Comparison of ENCODE assay signal across 9 cellular contexts in the genomic region with DNA sequence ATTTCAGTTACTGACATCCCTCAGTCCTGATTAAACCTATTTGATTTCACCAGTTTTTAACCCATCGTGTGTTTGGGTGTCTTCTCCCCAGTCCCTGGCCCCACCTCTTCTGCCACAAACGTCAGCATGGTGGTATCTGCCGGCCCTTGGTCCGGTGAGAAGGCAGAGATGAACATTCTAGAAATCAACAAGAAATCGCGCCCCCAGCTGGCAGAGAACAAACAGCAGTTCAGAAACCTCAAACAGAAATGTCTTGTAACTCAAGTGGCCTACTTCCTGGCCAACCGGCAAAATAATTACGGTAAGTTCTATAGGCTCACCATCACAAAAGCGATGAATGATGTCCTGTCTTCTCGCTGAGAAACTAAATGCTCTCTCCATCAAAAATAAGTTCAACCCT. TPM values are rescaled to one million over a fixed set of nuclear protein-coding genes. Genes with fewer than 3 reads are reported as not detected.
DNase-seq lines count a peak whose midpoint lies in the region; ATAC-seq and TF ChIP-seq lines count a peak whose summit lies in the region.
"Had no signal": no experiment of that assay in that cellular context is flagged by ENCODE, and none has a peak within 500 bp of the region (broad histone marks: within the 10 kb centered on the region; RNA-seq: fewer than 3 reads in every experiment).

No MANE protein-coding gene starts in this region.

- no TSS peak for BruUV-seq in Calu3 (replicated peaks; lab: Mats Ljungman, UMichigan)

- no peaks in the 10 kb centered on the region for H3K79me1 ChIP-seq in mesenchymal stem cell (replicated peaks; ENCODE audit: low read length, poor library complexity, severe bottlenecking)

- H2AK5ac ChIP-seq in mesenchymal stem cell (ENCODE audit: low read length, severe bottlenecking) = no peak overlapping the region

- H3K14ac ChIP-seq in mesenchymal stem cell (ENCODE audit: low read length in 2 of 2) = no peak overlapping the region

- DNase-seq in COLO668 (lab: John Stamatoyannopoulos, UW; ENCODE audit: unreplicated experiment) = peak; percentile 25
- peak; percentile 81 for DNase-seq in GM23338 (ENCODE audit: low spot score)
- DNase-seq in activated naive CD4-positive, alpha-beta T cell treated with anti-CD3 and anti-CD28 coated beads, Interleukin-2, amount 10 ng/mL, durations not matched to agents 7 days and 5 days = peak; percentile 47
- peak; percentile 67 for DNase-seq in mesenchymal stem cell
- DNase-seq in Calu3 = no peak
- no peak for DNase-seq in ovary
- no peak for DNase-seq in sciatic nerve (ENCODE audit: low spot score)
- DNase-seq: colonic mucosa had no signal

- no peak overlapping the region for H3K4me3 ChIP-seq in GM23338
- H3K4me3 ChIP-seq in mesenchymal stem cell (ENCODE audit: insufficient read depth in 1 of 2, low read depth in 1 of 2, low read length in 2 of 2) = no peak overlapping the region
- H3K4me3 ChIP-seq in ovary = no peak overlapping the region
- H3K4me3 ChIP-seq: colonic mucosa had no signal

- H3K23ac ChIP-seq in mesenchymal stem cell (ENCODE audit: low read length in 2 of 2) = no peak overlapping the region

- H2BK15ac ChIP-seq in mesenchymal stem cell (ENCODE audit: low read depth, poor library complexity, severe bottlenecking) = no peak overlapping the region

- no peak for TF ChIP-seq EP300 in ovary (IDR thresholded peaks at IDR 0.05)

- H3K4me1 Mint-ChIP-seq in GM23338 = peaks cover 40% of the 10 kb centered on the region
- H3K4me1 Mint-ChIP-seq in activated naive CD4-positive, alpha-beta T cell treated with anti-CD3 and anti-CD28 coated beads, Interleukin-2, amount 10 ng/mL, durations not matched to agents 7 days and 5 days = no peaks in the 10 kb centered on the region
- H3K4me1 Mint-ChIP-seq in Calu3 (ENCODE audit: low read depth, unreplicated experiment) = peaks cover 11% of the 10 kb centered on the region

- H3K9me3 Mint-ChIP-seq in GM23338 (no peaks in the 10 kb centered on the region), Calu3 (ENCODE audit: low read depth, unreplicated experiment) (no peaks in the 10 kb centered on the region)
- no peaks in the 10 kb centered on the region for H3K9me3 Mint-ChIP-seq in activated naive CD4-positive, alpha-beta T cell treated with anti-CD3 and anti-CD28 coated beads, Interleukin-2, amount 10 ng/mL, durations not matched to agents 7 days and 5 days

- no peak overlapping the region for H3K27ac ChIP-seq in GM23338 (ENCODE audit: low read depth)
- H3K27ac ChIP-seq in mesenchymal stem cell (ENCODE audit: low read length, poor library complexity, severe bottlenecking) = no peak overlapping the region
- H3K27ac ChIP-seq in ovary = no peak overlapping the region
- H3K27ac ChIP-seq: colonic mucosa had no signal

- H2AFZ ChIP-seq in GM23338 (no peak overlapping the region), mesenchymal stem cell (ENCODE audit: low read depth, low read length) (no peak overlapping the region)

- no peak overlapping the region for H2BK120ac ChIP-seq in mesenchymal stem cell (ENCODE audit: low read depth, low read length)

- H3F3A ChIP-seq in GM23338 (replicated peaks; ENCODE audit: low read depth) = no peaks in the 10 kb centered on the region

- H3K4ac ChIP-seq in mesenchymal stem cell (ENCODE audit: low read depth in 1 of 2, low read length in 2 of 2) = no peak overlapping the region

- H2BK5ac ChIP-seq in mesenchymal stem cell (ENCODE audit: low read depth, low read length, poor library complexity, severe bottlenecking) = no peak overlapping the region

- no peak overlapping the region for H4K8ac ChIP-seq in mesenchymal stem cell (ENCODE audit: low read length)

- no peaks in the 10 kb centered on the region; the same call in 1 of the 2 replicates for H3K9me2 ChIP-seq in GM23338 (ENCODE audit: insufficient read depth)

- H3K9ac ChIP-seq in mesenchymal stem cell (ENCODE audit: low read length) = no peak overlapping the region

- intact Hi-C loops in Calu3 (cut with micrococcal nuclease; ENCODE audit: unreplicated experiment) (no loop called here), ovary (cut with DNase I) (no loop called here), sciatic nerve (cut with DNase I) (no loop called here)

- CTCF ChIA-PET in activated naive CD4-positive, alpha-beta T cell treated with anti-CD3 and anti-CD28 coated beads, Interleukin-2, amount 10 ng/mL, durations not matched to agents 7 days and 5 days (lab: Charles Lee) = interaction anchor here (0.7 to 2.3 kb wide), 3 partner anchors 9 to 251 kb away, joined by 3 to 5 read pairs (median 4); no protein-coding TSS in a partner anchor
- CTCF ChIA-PET in Calu3 (lab: Charles Lee) = no interaction called here

- H3K36me3 Mint-ChIP-seq in GM23338 (ENCODE audit: low read depth) (peaks cover 2% of the 10 kb centered on the region; the same call in 2 of the 3 replicates), Calu3 (ENCODE audit: insufficient read depth, unreplicated experiment) (no peaks in the 10 kb centered on the region)
- H3K36me3 Mint-ChIP-seq in activated naive CD4-positive, alpha-beta T cell treated with anti-CD3 and anti-CD28 coated beads, Interleukin-2, amount 10 ng/mL, durations not matched to agents 7 days and 5 days = no peaks in the 10 kb centered on the region

- H4K91ac ChIP-seq in mesenchymal stem cell (ENCODE audit: low read length) = no peak overlapping the region

- no peaks in the 10 kb centered on the region for H3K9me3 ChIP-seq in mesenchymal stem cell (ENCODE audit: control insufficient read depth, low read length)
- H3K9me3 ChIP-seq in ovary = no peaks in the 10 kb centered on the region
- H3K9me3 ChIP-seq: colonic mucosa had no signal

- H3K27me3 ChIP-seq in GM23338 (ENCODE audit: insufficient read depth) (no peaks in the 10 kb centered on the region), mesenchymal stem cell (ENCODE audit: control insufficient read depth in 1 of 2, insufficient read depth in 1 of 2, low read length in 2 of 2) (no peaks in the 10 kb centered on the region), ovary (no peaks in the 10 kb centered on the region)
- H3K27me3 ChIP-seq: colonic mucosa had no signal

- H2BK12ac ChIP-seq in mesenchymal stem cell (ENCODE audit: low read length in 2 of 2) = no peak overlapping the region

- H3K27ac Mint-ChIP-seq in GM23338 = 0 out of 2 replicates have a peak overlapping the region, but pooled peaks have one; percentile 25
- no peak overlapping the region for H3K27ac Mint-ChIP-seq in activated naive CD4-positive, alpha-beta T cell treated with anti-CD3 and anti-CD28 coated beads, Interleukin-2, amount 10 ng/mL, durations not matched to agents 7 days and 5 days
- no peak overlapping the region for H3K27ac Mint-ChIP-seq in Calu3 (ENCODE audit: unreplicated experiment)

- TF ChIP-seq CTCF in GM23338 (conservative IDR thresholded peaks at IDR 0.05; ENCODE audit: low read depth in 2 of 2) (peak; percentile 69 to 72), Calu3 (IDR thresholded peaks at IDR 0.05; ENCODE audit: unreplicated experiment) (no peak), ovary (IDR thresholded peaks at IDR 0.05) (no peak)

- H3K4me3 Mint-ChIP-seq in GM23338 = no peak overlapping the region
- H3K4me3 Mint-ChIP-seq in activated naive CD4-positive, alpha-beta T cell treated with anti-CD3 and anti-CD28 coated beads, Interleukin-2, amount 10 ng/mL, durations not matched to agents 7 days and 5 days = no peak overlapping the region
- no peak overlapping the region for H3K4me3 Mint-ChIP-seq in Calu3 (ENCODE audit: low read depth, unreplicated experiment)

- no peaks in the 10 kb centered on the region for H3K79me2 ChIP-seq in GM23338 (replicated peaks; ENCODE audit: insufficient read depth)

- no peak for ATAC-seq in GM23338
- ATAC-seq in HG03135 (IDR thresholded peaks at IDR 0.05; ENCODE audit: unreplicated experiment) = no peak
- ATAC-seq in sciatic nerve = no peak

- H3K27me3 Mint-ChIP-seq in GM23338 (ENCODE audit: insufficient read depth, low read depth, poor library complexity) (peaks cover 3% of the 10 kb centered on the region), Calu3 (ENCODE audit: unreplicated experiment) (no peaks in the 10 kb centered on the region)
- no peaks in the 10 kb centered on the region for H3K27me3 Mint-ChIP-seq in activated naive CD4-positive, alpha-beta T cell treated with anti-CD3 and anti-CD28 coated beads, Interleukin-2, amount 10 ng/mL, durations not matched to agents 7 days and 5 days

- H3K18ac ChIP-seq in mesenchymal stem cell (ENCODE audit: low read depth in 1 of 2, low read length in 2 of 2) = no peak overlapping the region

- 0 out of 2 replicates have a peak overlapping the region, but pooled peaks have one; percentile 42 for H3K4me2 ChIP-seq in GM23338
- H3K4me2 ChIP-seq in mesenchymal stem cell (ENCODE audit: low read length, poor library complexity, severe bottlenecking) = no peak overlapping the region

- H3K4me1 ChIP-seq in GM23338 (ENCODE audit: insufficient read depth) (peaks cover 19% of the 10 kb centered on the region), mesenchymal stem cell (ENCODE audit: control insufficient read depth, insufficient read depth, low read depth, low read length) (no peaks in the 10 kb centered on the region), ovary (ENCODE audit: insufficient read depth) (no peaks in the 10 kb centered on the region)
- H3K4me1 ChIP-seq: colonic mucosa had no signal

- H3K36me3 ChIP-seq in GM23338 (ENCODE audit: insufficient read depth) = no peaks in the 10 kb centered on the region
- peaks cover 0 to 19% of the 10 kb centered on the region in 2 experiments for H3K36me3 ChIP-seq in mesenchymal stem cell (ENCODE audit: control insufficient read depth in 1 of 2, insufficient read depth in 2 of 2, low read depth in 1 of 2, low read length in 2 of 2)
- no peaks in the 10 kb centered on the region for H3K36me3 ChIP-seq in ovary
- H3K36me3 ChIP-seq: colonic mucosa had no signal

- TF ChIP-seq POLR2A in ovary (IDR thresholded peaks at IDR 0.05) = no peak

- H4K20me1 ChIP-seq in GM23338 (replicated peaks; ENCODE audit: insufficient read depth) = no peaks in the 10 kb centered on the region

- 41% methylated on average over 10 of the region's 10 CpGs for WGBS in mesenchymal stem cell
- 54 to 68% (median 55%) methylated on average over 10 of the region's 10 CpGs for WGBS in ovary, 3 donors

TF ChIP-seq in GM23338, 12 proteins besides CTCF, POLR2A, EP300 and RAD21 (continues in another document):
- no peak for TF ChIP-seq EZH2 (IDR thresholded peaks at IDR 0.05; ENCODE audit: low read depth, unreplicated experiment)

RNA-seq across cellular contexts. Expression of a gene that starts 28.7 kb away (rescaled TPM):
- 17.9 and 18.1 TPM in 2 replicates for total RNA-seq in GM23338 (2014; rRNA removed; shearing (Covaris generic))
- 2.7 and 3.7 TPM in 2 replicates for polyA plus RNA-seq in GM23338 (2016; fragmentation: Nextera tagmentation; extraction: Ambion mirVana)
- polyA plus RNA-seq in mesenchymal stem cell (2013, experiment 1 of 2) = 7.9 TPM
- polyA plus RNA-seq in mesenchymal stem cell (2013, experiment 2 of 2) = 8.8 TPM
- 6.7 and 6.9 TPM in 2 replicates for total RNA-seq in Calu3 (2022)
- total RNA-seq in ovary = 1 to 10 TPM; 5.6 to 9.8 (median 8.8) TPM
- polyA plus RNA-seq in ovary = 10 to 100 TPM in 1 of 2 donors, 1 to 10 TPM in 1; 4.2 to 11.1 TPM
- total RNA-seq in sciatic nerve = 4.7 TPM

RNA-seq across cellular contexts. Expression of a gene that starts 40.6 kb away (rescaled TPM):
- 166 and 187 TPM in 2 replicates for total RNA-seq in GM23338 (2014; rRNA removed; shearing (Covaris generic))
- polyA plus RNA-seq in GM23338 (2016; fragmentation: Nextera tagmentation; extraction: Ambion mirVana) = 116 and 120 TPM in 2 replicates
- 11.5 TPM for polyA plus RNA-seq in mesenchymal stem cell (2013, experiment 1 of 2)
- polyA plus RNA-seq in mesenchymal stem cell (2013, experiment 2 of 2) = 11.6 TPM
- 0.31 and 0.93 TPM in 2 replicates for total RNA-seq in Calu3 (2022)
- 1 to 10 TPM; 1.2 to 5.3 (median 3.3) TPM for total RNA-seq in ovary
- 1 to 10 TPM; 4.1 to 9.2 TPM for polyA plus RNA-seq in ovary
- 14.6 TPM for total RNA-seq in sciatic nerve

Comparison
In these comparisons a context has a peak if more than half of its experiments do, and no peak if none do; other contexts are left out.
1. DNase-seq: peak in COLO668 (single experiment), GM23338 (single experiment), activated naive CD4-positive, alpha-beta T cell treated with anti-CD3 and anti-CD28 coated beads, Interleukin-2, amount 10 ng/mL, durations not matched to agents 7 days and 5 days (single experiment) and mesenchymal stem cell (single experiment); none in Calu3 (single experiment), ovary (0 of 5) and sciatic nerve (single experiment).
2. CTCF ChIP-seq: peak in GM23338 (2 of 2); none in Calu3 (single experiment) and ovary (0 of 3).
3. RNA of a gene that starts 40.6 kb away (total RNA-seq): 166 to 187 TPM in GM23338; 14.6 TPM in sciatic nerve (single experiment), 1.2 to 5.3 TPM in ovary and 0.31 to 0.93 TPM in Calu3; every median in the first group is over 10 times any median in the second.